ENCODE assay signal across 2 cellular contexts in the genomic region with DNA sequence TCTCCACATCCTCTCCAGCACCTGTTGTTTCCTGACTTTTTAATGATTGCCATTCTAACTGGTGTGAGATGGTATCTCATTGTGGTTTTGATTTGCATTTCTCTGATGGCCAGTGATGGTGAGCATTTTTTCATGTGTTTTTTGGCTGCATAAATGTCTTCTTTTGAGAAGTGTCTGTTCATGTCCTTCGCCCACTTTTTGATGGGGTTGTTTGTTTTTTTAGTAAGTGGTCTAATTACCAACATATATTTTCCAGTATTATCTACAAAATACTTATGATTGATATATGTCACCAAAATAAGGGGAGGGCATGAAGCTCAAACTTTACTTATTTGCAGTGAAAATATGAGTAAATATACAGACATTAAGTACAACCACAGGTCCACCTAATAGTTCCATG. TPM values are rescaled to one million over a fixed set of nuclear protein-coding genes. Genes with fewer than 3 reads are reported as not detected.
"Had no signal": no experiment of that assay in that cellular context is flagged by ENCODE, and none has a peak within 500 bp of the region (broad histone marks: within the 10 kb centered on the region; RNA-seq: fewer than 3 reads in every experiment).

No MANE protein-coding gene starts in this region.

RNA-seq across cellular contexts. Expression of gene FBLL1, which starts 45.1 kb away (rescaled TPM):
- total RNA-seq: H4, HFFc6 had no signal
